In genomic region chr6:107120404-107120803, GRCh38 we compare ENCODE assay signal across 1 cellular context.
TF ChIP-seq lines count a peak whose summit lies in the region.

No MANE protein-coding gene starts in this region.

TF ChIP-seq in WTC11, 78 proteins besides CTCF, POLR2A, EP300 and RAD21:
- TF ChIP-seq HMGXB4 (CRISPR knock-in tag; IDR thresholded peaks at IDR 0.05), result no peak
- TF ChIP-seq HMGA2 (CRISPR knock-in tag; IDR thresholded peaks at IDR 0.05), result no peak
- peak; percentile 82 for TF ChIP-seq ZNF121 (CRISPR knock-in tag; IDR thresholded peaks at IDR 0.05)
TF ChIP-seq in WTC11: peak in this region for 1.
